In the genomic region with DNA sequence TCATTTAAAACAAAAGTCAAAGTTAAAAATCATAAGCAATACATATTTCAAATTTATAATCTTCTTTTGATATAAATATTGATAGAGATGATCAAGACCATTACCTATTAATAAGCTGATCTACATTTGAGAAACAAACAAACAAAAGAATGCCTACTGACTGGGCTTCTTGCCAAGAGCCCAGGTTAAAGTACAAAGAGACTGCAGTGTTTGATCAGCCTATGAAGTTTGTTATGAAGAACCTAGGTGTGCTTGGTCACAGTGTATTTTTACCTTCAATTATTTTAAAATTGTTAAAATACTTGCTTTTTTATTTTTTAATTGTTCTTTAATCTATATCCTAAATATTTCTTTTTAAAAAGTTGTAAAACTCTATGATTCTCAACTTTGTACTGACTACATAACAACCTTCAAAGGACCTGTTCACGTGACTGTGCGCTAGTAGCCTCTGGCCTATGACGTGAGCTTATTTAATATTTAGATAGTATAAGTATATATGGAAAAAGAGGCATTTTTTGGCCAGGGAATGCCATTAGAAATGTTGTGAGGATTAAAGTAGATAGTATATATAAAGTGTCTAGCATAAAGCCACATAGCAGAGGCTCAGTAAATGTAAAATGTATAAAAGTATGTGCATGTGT, we compare ENCODE assay signal across 15 cellular contexts.
"Had no signal": no experiment of that assay in that cellular context is flagged by ENCODE, and none has a peak within 500 bp of the region (broad histone marks: within the 10 kb centered on the region; RNA-seq: fewer than 3 reads in every experiment).

No MANE protein-coding gene starts in this region.

- H3K9ac ChIP-seq: parathyroid adenoma had no signal

- H3K4me1 ChIP-seq: parathyroid adenoma had no signal

- DNase-seq: activated B cell treated with CpG ODN at 0.5 μM for 24 hours; activated CD4-positive, alpha-beta T cell treated with anti-CD3 and anti-CD28 coated beads for 48 hours; activated gamma-delta T cell treated with Interleukin-2 at 50 U/mL for 16 hours; activated naive CD8-positive, alpha-beta T cell treated with anti-CD3 and anti-CD28 coated beads for 36 hours; brain microvascular endothelial cell; cortex of kidney; effector memory CD8-positive, alpha-beta T cell; foreskin melanocyte; head of caudate nucleus; immature natural killer cell; naive thymus-derived CD4-positive, alpha-beta T cell had no signal

- H3K36me3 ChIP-seq: brain microvascular endothelial cell, thoracic aorta had no signal

- H3K4me3 ChIP-seq: thoracic aorta had no signal

- H3K27ac ChIP-seq: brain microvascular endothelial cell, epithelial cell of prostate, parathyroid adenoma, thoracic aorta had no signal

- H2AFZ ChIP-seq: parathyroid adenoma had no signal

- H3K79me2 ChIP-seq: parathyroid adenoma had no signal

- H3K9me3 ChIP-seq: thoracic aorta had no signal

- H3K27me3 ChIP-seq: brain microvascular endothelial cell had no signal

- ATAC-seq: effector memory CD8-positive, alpha-beta T cell; naive thymus-derived CD4-positive, alpha-beta T cell; stimulated activated effector memory CD8-positive, alpha-beta T cell treated with anti-CD3 and anti-CD28 coated beads, Interleukin-12 subunit alpha, Interleukin-12 subunit beta, amount 100 ng/mL, for 72 hours had no signal
